ENCODE assay signal across 2 cellular contexts in genomic region chr5:140547508-140548299, GRCh38.
TF ChIP-seq lines count a peak whose summit lies in the region.

Gene EIF4EBP3 (plus strand): TSS chr5:140547662. CDS start chr5:140547738, 76 bp downstream.

TF ChIP-seq in Ishikawa, 13 proteins besides CTCF, POLR2A, EP300 and RAD21 (continued from another document):
- TF ChIP-seq ZBTB7A (IDR thresholded peaks at IDR 0.05; ENCODE audit: low read depth) = 0 out of 2 replicates have a peak, but pooled peaks have one; percentile 42
- TF ChIP-seq, protein P1, sequence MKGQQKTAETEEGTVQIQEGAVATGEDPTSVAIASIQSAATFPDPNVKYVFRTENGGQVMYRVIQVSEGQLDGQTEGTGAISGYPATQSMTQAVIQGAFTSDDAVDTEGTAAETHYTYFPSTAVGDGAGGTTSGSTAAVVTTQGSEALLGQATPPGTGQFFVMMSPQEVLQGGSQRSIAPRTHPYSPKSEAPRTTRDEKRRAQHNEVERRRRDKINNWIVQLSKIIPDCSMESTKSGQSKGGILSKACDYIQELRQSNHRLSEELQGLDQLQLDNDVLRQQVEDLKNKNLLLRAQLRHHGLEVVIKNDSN (IDR thresholded peaks at IDR 0.05) = peak; percentile 93
- TF ChIP-seq TEAD4 (IDR thresholded peaks at IDR 0.05) = peak; percentile 16; the same call in 1 of the 2 replicates
- no peak for TF ChIP-seq TAF1 (IDR thresholded peaks at IDR 0.05; ENCODE audit: low read depth)
- TF ChIP-seq CEBPB (IDR thresholded peaks at IDR 0.05) = no peak

TF ChIP-seq in SK-N-SH treated with all-trans-retinoic acid at 6 μM for 48 hours, 23 proteins besides CTCF, POLR2A, EP300 and RAD21 (continued from another document):
- TF ChIP-seq PATZ1 (CRISPR knock-in tag; IDR thresholded peaks at IDR 0.05; ENCODE audit: borderline replicate concordance) = no peak
- TF ChIP-seq GLIS3 (CRISPR knock-in tag; IDR thresholded peaks at IDR 0.05) = no peak
- TF ChIP-seq ZFP30 (CRISPR knock-in tag; IDR thresholded peaks at IDR 0.05) = no peak
